ENCODE assay signal across 1 cellular context in the genomic region with DNA sequence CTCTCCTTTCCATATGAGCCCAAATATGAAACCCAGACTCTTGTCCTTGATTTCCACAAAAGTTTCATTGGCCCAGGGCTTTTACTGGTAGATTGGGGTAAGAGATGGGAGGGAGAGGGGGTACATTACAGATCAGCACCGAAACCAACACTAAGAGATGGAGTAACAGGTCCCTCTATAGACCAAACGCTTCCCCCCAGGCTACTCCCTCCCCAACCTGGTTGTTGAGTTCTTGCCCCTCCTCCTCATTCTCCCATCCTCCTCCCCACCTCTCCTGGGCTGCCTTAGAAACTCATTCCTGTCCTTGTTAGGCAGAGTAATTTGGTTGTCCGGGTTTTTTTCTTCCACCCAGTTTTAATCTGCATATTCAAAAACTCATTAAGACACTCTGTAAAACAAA.
TF ChIP-seq lines count a peak whose summit lies in the region.

No MANE protein-coding gene starts in this region.

TF ChIP-seq in K562, 482 proteins besides CTCF, POLR2A, EP300 and RAD21:
- TF ChIP-seq, protein P1, sequence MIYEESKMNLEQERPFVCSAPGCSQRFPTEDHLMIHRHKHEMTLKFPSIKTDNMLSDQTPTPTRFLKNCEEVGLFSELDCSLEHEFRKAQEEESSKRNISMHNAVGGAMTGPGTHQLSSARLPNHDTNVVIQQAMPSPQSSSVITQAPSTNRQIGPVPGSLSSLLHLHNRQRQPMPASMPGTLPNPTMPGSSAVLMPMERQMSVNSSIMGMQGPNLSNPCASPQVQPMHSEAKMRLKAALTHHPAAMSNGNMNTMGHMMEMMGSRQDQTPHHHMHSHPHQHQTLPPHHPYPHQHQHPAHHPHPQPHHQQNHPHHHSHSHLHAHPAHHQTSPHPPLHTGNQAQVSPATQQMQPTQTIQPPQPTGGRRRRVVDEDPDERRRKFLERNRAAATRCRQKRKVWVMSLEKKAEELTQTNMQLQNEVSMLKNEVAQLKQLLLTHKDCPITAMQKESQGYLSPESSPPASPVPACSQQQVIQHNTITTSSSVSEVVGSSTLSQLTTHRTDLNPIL (CRISPR knock-in tag; IDR thresholded peaks at IDR 0.05): no peak
- TF ChIP-seq ASH1L (IDR thresholded peaks at IDR 0.05; ENCODE audit: borderline replicate concordance, low read depth, partially characterized antibody) (no peak), POLR3A (IDR thresholded peaks at IDR 0.05; ENCODE audit: borderline replicate concordance, extremely low read depth, insufficient read depth, insufficient read length) (no peak), NR1H2 (CRISPR knock-in tag; IDR thresholded peaks at IDR 0.05) (no peak), MEIS2 (IDR thresholded peaks at IDR 0.05; ENCODE audit: partially characterized antibody) (no peak), MTA3 (IDR thresholded peaks at IDR 0.05; ENCODE audit: borderline replicate concordance) (no peak), NCOA1 (IDR thresholded peaks at IDR 0.05; ENCODE audit: low read depth) (no peak), NFRKB (IDR thresholded peaks at IDR 0.05; ENCODE audit: low read depth) (no peak), SPI1 (IDR thresholded peaks at IDR 0.05; ENCODE audit: borderline replicate concordance, low read depth, low read length) (no peak)
- TF ChIP-seq, protein P2, sequence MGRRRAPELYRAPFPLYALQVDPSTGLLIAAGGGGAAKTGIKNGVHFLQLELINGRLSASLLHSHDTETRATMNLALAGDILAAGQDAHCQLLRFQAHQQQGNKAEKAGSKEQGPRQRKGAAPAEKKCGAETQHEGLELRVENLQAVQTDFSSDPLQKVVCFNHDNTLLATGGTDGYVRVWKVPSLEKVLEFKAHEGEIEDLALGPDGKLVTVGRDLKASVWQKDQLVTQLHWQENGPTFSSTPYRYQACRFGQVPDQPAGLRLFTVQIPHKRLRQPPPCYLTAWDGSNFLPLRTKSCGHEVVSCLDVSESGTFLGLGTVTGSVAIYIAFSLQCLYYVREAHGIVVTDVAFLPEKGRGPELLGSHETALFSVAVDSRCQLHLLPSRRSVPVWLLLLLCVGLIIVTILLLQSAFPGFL (CRISPR knock-in tag; IDR thresholded peaks at IDR 0.05): no peak
